Comparison of ENCODE assay signal across 1 cellular context in genomic region chr18:62850619-62851306, GRCh38.
TF ChIP-seq lines count a peak whose summit lies in the region.

No MANE protein-coding gene starts in this region.

TF ChIP-seq in HepG2, 621 proteins besides CTCF, POLR2A, EP300 and RAD21 (continued from another document):
- TF ChIP-seq RNF219 (CRISPR knock-in tag; IDR thresholded peaks at IDR 0.05): no peak
- TF ChIP-seq HOXA3 (CRISPR knock-in tag; IDR thresholded peaks at IDR 0.05): no peak
- no peak for TF ChIP-seq CEBPZ (IDR thresholded peaks at IDR 0.05; ENCODE audit: low read length)
- TF ChIP-seq ZNF317 (CRISPR knock-in tag; IDR thresholded peaks at IDR 0.05): no peak
- TF ChIP-seq KAT8 (CRISPR knock-in tag; IDR thresholded peaks at IDR 0.05): no peak
- TF ChIP-seq CCDC6 (CRISPR knock-in tag; IDR thresholded peaks at IDR 0.05): no peak
